Comparison of ENCODE assay signal across 8 cellular contexts in the genomic region with DNA sequence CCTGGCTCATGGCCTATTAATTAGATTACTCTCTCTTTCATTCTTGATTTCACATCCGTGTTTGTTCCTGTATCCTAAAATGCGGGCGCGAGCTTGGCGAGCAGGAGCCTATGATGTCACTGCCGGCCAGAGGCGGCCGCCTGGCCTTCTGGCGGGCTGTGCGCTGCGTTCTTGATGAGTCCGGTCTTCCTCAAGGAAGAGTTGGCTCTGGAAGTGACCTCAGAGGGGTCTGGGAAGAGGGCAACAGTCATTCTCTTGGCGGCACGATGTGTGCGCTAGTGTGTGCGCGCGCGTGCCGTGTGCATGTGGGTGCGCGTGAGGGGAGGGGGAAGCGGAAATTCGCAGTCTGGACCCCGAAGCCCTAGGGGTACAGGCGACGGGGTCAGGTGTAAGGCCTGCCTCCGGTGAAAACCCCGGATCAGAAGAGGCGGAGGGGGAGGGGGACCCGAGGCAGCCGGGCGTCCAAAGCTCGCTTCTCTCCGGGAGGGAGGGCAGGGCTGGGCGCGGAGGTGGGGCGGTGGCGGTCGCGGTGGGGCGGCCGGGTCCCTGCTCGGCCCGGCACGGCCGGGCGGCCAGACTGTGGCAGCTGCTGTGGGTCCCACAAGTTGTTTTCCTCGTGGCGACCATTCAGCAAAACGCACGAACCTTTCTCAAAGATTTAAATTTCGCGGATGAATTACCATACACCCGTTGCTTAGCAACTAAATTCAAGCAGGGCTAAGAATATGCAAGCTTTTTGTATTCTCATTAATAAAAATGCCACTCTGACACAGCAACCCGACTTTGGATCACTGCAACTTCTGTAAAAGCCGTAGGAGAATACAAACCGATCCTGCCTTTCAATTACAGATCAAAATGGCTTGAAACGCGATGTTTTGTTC. TPM values are rescaled to one million over a fixed set of nuclear protein-coding genes. Genes with fewer than 3 reads are reported as not detected.
A peak's percentile ranks its signal among the peaks of the same experiment; 100 is the strongest.
DNase-seq lines count a peak whose midpoint lies in the region; ATAC-seq, FAIRE-seq and TF ChIP-seq lines count a peak whose summit lies in the region.

No MANE protein-coding gene starts in this region.

- no peak overlapping the region for H3K27ac Mint-ChIP-seq in natural killer cell treated with Interleukin-12 subunit alpha and Interleukin-12 subunit beta and Interleukin-15 and Interleukin-18, amount 100 ng/mL, for 72 hours

- no peak overlapping the region for H2AFZ ChIP-seq in H1 (ENCODE audit: low read length)

- peaks cover 10 to 37% (median 23%) of the 10 kb centered on the region in 4 experiments for H3K4me1 ChIP-seq in H1 (replicated peaks in 1 of 4; ENCODE audit: control insufficient read depth in 3 of 4, insufficient read depth in 4 of 4, low read length in 3 of 4)

- no peak for ATAC-seq in natural killer cell treated with Interleukin-12 subunit alpha and Interleukin-12 subunit beta and Interleukin-15 and Interleukin-18, amount 100 ng/mL, for 72 hours

- H3K4ac ChIP-seq in H1 (replicated peaks; ENCODE audit: insufficient read length, low read depth, low read length) = no peak overlapping the region

- H3K4me1 Mint-ChIP-seq in natural killer cell treated with Interleukin-12 subunit alpha and Interleukin-12 subunit beta and Interleukin-15 and Interleukin-18, amount 100 ng/mL, for 72 hours (ENCODE audit: low read depth in 2 of 2) = peaks cover 4 to 14% of the 10 kb centered on the region in 2 donors

- H3K23ac ChIP-seq in H1 (ENCODE audit: insufficient read length) = no peak overlapping the region

- H3K4me3 Mint-ChIP-seq in natural killer cell treated with Interleukin-12 subunit alpha and Interleukin-12 subunit beta and Interleukin-15 and Interleukin-18, amount 100 ng/mL, for 72 hours = no peak overlapping the region

- peak; percentile 88 for DNase-seq in Caki2 (ENCODE audit: low read depth)
- DNase-seq in NCI-H1105 treated with DMSO at 0.1 percent for 48 hours (lab: John Stamatoyannopoulos, UW) = peak; percentile 57
- peak in 1 of 2 experiments; percentile 85 for DNase-seq in H1 (ENCODE audit: low read depth in 1 of 2, low spot score in 2 of 2)
- DNase-seq in nucleus accumbens (lab: John Stamatoyannopoulos, UW) = peak in 36 of 56 donors; percentile 35 to 80 (median 67)
- DNase-seq in AG08396 (ENCODE audit: low spot score) = no peak
- DNase-seq in NCI-H1417 (lab: John Stamatoyannopoulos, UW) = no peak
- DNase-seq in NCI-H1417 treated with DMSO at 0.1 percent for 48 hours (lab: John Stamatoyannopoulos, UW) = no peak
- DNase-seq in natural killer cell treated with Interleukin-12 subunit alpha and Interleukin-12 subunit beta and Interleukin-15 and Interleukin-18, amount 100 ng/mL, for 72 hours (ENCODE audit: low spot score) = no peak

- FAIRE-seq in H1 (lab: Jason Lieb, UNC) = no peak

- H3K79me2 ChIP-seq in H1 (ENCODE audit: control insufficient read depth in 1 of 2, insufficient read depth in 2 of 2, low read length in 2 of 2) = no peaks in the 10 kb centered on the region

- H4K8ac ChIP-seq in H1 (ENCODE audit: extremely low read depth, insufficient read depth, low read length) = peak overlapping the region; percentile 9; the same call in 1 of the 2 replicates

- no peaks in the 10 kb centered on the region for H3K79me1 ChIP-seq in H1 (ENCODE audit: low read depth, low read length)

- no peak overlapping the region for H2AK5ac ChIP-seq in H1 (ENCODE audit: low read depth, low read length)

- POLR2A ChIA-PET in H1 (lab: Charles Lee; ENCODE audit: partially characterized antibody) = interaction anchor here (0.8 to 2.0 kb wide), 5 partner anchors 8 to 17 kb away, joined by 3 to 11 read pairs (median 3); no protein-coding TSS in a partner anchor

- H3K4me3 ChIP-seq in H1 (ENCODE audit: extremely low read depth in 1 of 4, insufficient read depth in 2 of 4, low read depth in 3 of 4, low read length in 4 of 4) = peak overlapping the region; percentile 39 to 65 (median 49)

- no peak overlapping the region for H2BK120ac ChIP-seq in H1 (replicated peaks; ENCODE audit: low read depth, low read length)

- H3K23me2 ChIP-seq in H1 (ENCODE audit: low read depth, low read length) = peaks cover 10% of the 10 kb centered on the region

- no peak overlapping the region; a peak in 1 of 7 replicates for H3K9ac ChIP-seq in H1 (replicated peaks in 1 of 4; ENCODE audit: extremely low read depth in 1 of 4, low read depth in 3 of 4, low read length in 3 of 4)

- no peak for TF ChIP-seq POLR2A in H1 (IDR thresholded peaks at IDR 0.05; ENCODE audit: control extremely low read depth in 1 of 2, low read depth in 2 of 2, low read length in 2 of 2)

- no peak overlapping the region for H4K5ac ChIP-seq in H1 (ENCODE audit: insufficient read length, low read depth, low read length)

- peak overlapping the region; percentile 91; the same call in 1 of the 2 replicates for H2BK12ac ChIP-seq in H1 (ENCODE audit: low read depth, low read length)

- peak overlapping the region; percentile 72; the same call in 1 of the 2 replicates for H2BK5ac ChIP-seq in H1 (ENCODE audit: low read depth, low read length)

- H2BK15ac ChIP-seq in H1 (ENCODE audit: low read length) = no peak overlapping the region

- no peak for TF ChIP-seq EP300 in H1 (IDR thresholded peaks at IDR 0.05; ENCODE audit: borderline replicate concordance in 1 of 2, low read depth in 2 of 2, low read length in 2 of 2)

- no peak overlapping the region for H2BK20ac ChIP-seq in H1 (ENCODE audit: low read length)

- H3K14ac ChIP-seq in H1 (ENCODE audit: insufficient read length) = no peak overlapping the region

- H3K18ac ChIP-seq in H1 (ENCODE audit: extremely low read depth, low read length) = no peak overlapping the region

- H3K56ac ChIP-seq in H1 (replicated peaks; ENCODE audit: insufficient read length, low read depth, low read length) = no peak overlapping the region

- no peak overlapping the region for H3K27ac ChIP-seq in H1 (ENCODE audit: low read depth, low read length)

- H3K9me3 ChIP-seq in H1 (ENCODE audit: insufficient read depth in 2 of 2, low read depth in 1 of 2, low read length in 1 of 2) = no peaks in the 10 kb centered on the region

- peaks cover 18 to 31% of the 10 kb centered on the region in 2 experiments for H4K20me1 ChIP-seq in H1 (replicated peaks in 1 of 2; ENCODE audit: control insufficient read depth in 1 of 2, insufficient read depth in 2 of 2, low read length in 2 of 2)

- in situ Hi-C loops in Caki2 (cut with HindIII; ENCODE audit: low pct_unique_long_range_greater_than_20kb, low sequenced_read_pairs) = no loop called here

- no peaks in the 10 kb centered on the region; a peak in 1 of 8 replicates for H3K36me3 ChIP-seq in H1 (ENCODE audit: control insufficient read depth in 2 of 4, insufficient read depth in 4 of 4, low read length in 3 of 4)

- CTCF ChIA-PET in H1 (lab: Charles Lee; ENCODE audit: partially characterized antibody) = interaction anchor here (0.8 to 5.0 kb wide), 5 partner anchors 12 to 829 kb away, joined by 3 to 60 read pairs (median 3); no protein-coding TSS in a partner anchor

- WGBS in H1 (ENCODE audit: extremely low coverage in 1 of 2, insufficient coverage in 1 of 2, insufficient read length in 1 of 2, insufficient replicate concordance in 2 of 2, low coverage in 1 of 2, low lambda C conversion rate in 2 of 2, missing lambda C conversion rate in 1 of 2), 2 experiments = 2% methylated on average over 46 of the region's 60 CpGs; no CpG with 5 or more reads in 1 of the 2 experiments

- TF ChIP-seq RAD21 in H1 (IDR thresholded peaks at IDR 0.05 in 1 of 2, conservative IDR thresholded peaks at IDR 0.05 in 1 of 2; ENCODE audit: low read depth in 2 of 2, low read length in 2 of 2) = no peak

- H3K27me3 Mint-ChIP-seq in natural killer cell treated with Interleukin-12 subunit alpha and Interleukin-12 subunit beta and Interleukin-15 and Interleukin-18, amount 100 ng/mL, for 72 hours = peaks cover 62 to 87% of the 10 kb centered on the region in 2 donors

- peaks cover 73 to 100% (median 89%) of the 10 kb centered on the region in 4 experiments for H3K27me3 ChIP-seq in H1 (replicated peaks in 1 of 4; ENCODE audit: control insufficient read depth in 3 of 4, extremely low read depth in 1 of 4, insufficient read depth in 3 of 4, low read length in 3 of 4)

- peaks cover 9% of the 10 kb centered on the region for H3K36me3 Mint-ChIP-seq in natural killer cell treated with Interleukin-12 subunit alpha and Interleukin-12 subunit beta and Interleukin-15 and Interleukin-18, amount 100 ng/mL, for 72 hours

- H3K4me2 ChIP-seq in H1 (ENCODE audit: insufficient read depth in 1 of 2, low read depth in 2 of 2, low read length in 2 of 2) = peak overlapping the region; percentile 70 to 93

- TF ChIP-seq CTCF in H1 (IDR thresholded peaks at IDR 0.05; ENCODE audit: control extremely low read depth in 1 of 3, insufficient read depth in 1 of 3, low read depth in 1 of 3, low read length in 3 of 3) = no peak

- peaks cover 5% of the 10 kb centered on the region for H3K9me3 Mint-ChIP-seq in natural killer cell treated with Interleukin-12 subunit alpha and Interleukin-12 subunit beta and Interleukin-15 and Interleukin-18, amount 100 ng/mL, for 72 hours

- H4K91ac ChIP-seq in H1 (replicated peaks; ENCODE audit: insufficient read length, low read length) = no peak overlapping the region

TF ChIP-seq in H1, 55 proteins besides CTCF, POLR2A, EP300 and RAD21 (continues in another document):
- TF ChIP-seq SP1 (IDR thresholded peaks at IDR 0.05; ENCODE audit: low read depth, low read length) = peak; percentile 20; the same call in 1 of the 2 replicates
- TF ChIP-seq FOSL1 (IDR thresholded peaks at IDR 0.05; ENCODE audit: insufficient read depth, low read depth, low read length) = no peak
- peak; percentile 96 for TF ChIP-seq CTBP2 (IDR thresholded peaks at IDR 0.05; ENCODE audit: borderline replicate concordance, insufficient read depth, insufficient read length, low read length)
- peak; percentile 50; the same call in 1 of the 2 replicates for TF ChIP-seq KDM1A (IDR thresholded peaks at IDR 0.05; ENCODE audit: borderline replicate concordance, low read length)
- peak; percentile 87 for TF ChIP-seq RNF2 (IDR thresholded peaks at IDR 0.05; ENCODE audit: borderline replicate concordance, low read depth, low read length, missing control alignments, poor library complexity, severe bottlenecking)
- no peak for TF ChIP-seq TAF1 (IDR thresholded peaks at IDR 0.05; ENCODE audit: low read depth, low read length)

RNA-seq across cellular contexts. Expression of gene POU3F3, which starts 8.4 kb away (rescaled TPM):
- 48.8 and 57.1 TPM in 2 replicates for total RNA-seq in Caki2 (2014; rRNA removed; shearing (Covaris generic); ENCODE audit: low replicate concordance)
- total RNA-seq in H1 (2021; fragmentation: NEBNext Ultra II Directional; extraction: Animal tissue kit (Norgen Biotek cat#: 25700)) = 0.09 and 0.10 TPM in 2 replicates
- polyA plus RNA-seq in H1 (2011; rRNA removed) = 0.02 TPM in 1 of 2 replicates, not detected in the other
- not detected for polyA plus RNA-seq in H1 (2011; cell fraction: cytosol; rRNA removed)
- polyA plus RNA-seq in H1 (2011; cell fraction: nucleus; rRNA removed) = 0.03 TPM
- polyA plus RNA-seq in H1 (2012, experiment 1 of 2) = 0.05 TPM in 2 of 4 replicates, not detected in the others
- polyA plus RNA-seq in H1 (2012, experiment 2 of 2) = not detected
- 0.10 TPM for polyA plus RNA-seq in H1 (2013, experiment 1 of 2)
- 0.04 TPM for polyA plus RNA-seq in H1 (2013, experiment 2 of 2)
- polyA minus RNA-seq in H1 (2011; rRNA and poly(A)+ RNA removed) = not detected in 2 replicates
- not detected for polyA minus RNA-seq in H1 (2011; cell fraction: cytosol; rRNA and poly(A)+ RNA removed)
- polyA minus RNA-seq in H1 (2011; cell fraction: nucleus; rRNA and poly(A)+ RNA removed) = not detected
- not detected for total RNA-seq in natural killer cell treated with Interleukin-12 subunit alpha and Interleukin-12 subunit beta and Interleukin-15 and Interleukin-18, amount 100 ng/mL, for 72 hours

Comparison
In these comparisons a context has a peak if more than half of its experiments do, and no peak if none do; other contexts are left out.
1. DNase-seq: peak in Caki2 (single experiment), NCI-H1105 treated with DMSO at 0.1 percent for 48 hours (single experiment) and nucleus accumbens (36 of 56); none in AG08396 (single experiment), NCI-H1417 (0 of 3), NCI-H1417 treated with DMSO at 0.1 percent for 48 hours (single experiment) and natural killer cell treated with Interleukin-12 subunit alpha and Interleukin-12 subunit beta and Interleukin-15 and Interleukin-18, amount 100 ng/mL, for 72 hours (single experiment).
2. RNA of gene POU3F3, which starts 8.4 kb away (total RNA-seq): 48.8 to 57.1 TPM in Caki2; 0.09 to 0.10 TPM in H1 and not detected in natural killer cell treated with Interleukin-12 subunit alpha and Interleukin-12 subunit beta and Interleukin-15 and Interleukin-18, amount 100 ng/mL, for 72 hours; every median in the first group is over 10 times any median in the second.